10 cellular contexts compared by ENCODE assay signal in the genomic region with DNA sequence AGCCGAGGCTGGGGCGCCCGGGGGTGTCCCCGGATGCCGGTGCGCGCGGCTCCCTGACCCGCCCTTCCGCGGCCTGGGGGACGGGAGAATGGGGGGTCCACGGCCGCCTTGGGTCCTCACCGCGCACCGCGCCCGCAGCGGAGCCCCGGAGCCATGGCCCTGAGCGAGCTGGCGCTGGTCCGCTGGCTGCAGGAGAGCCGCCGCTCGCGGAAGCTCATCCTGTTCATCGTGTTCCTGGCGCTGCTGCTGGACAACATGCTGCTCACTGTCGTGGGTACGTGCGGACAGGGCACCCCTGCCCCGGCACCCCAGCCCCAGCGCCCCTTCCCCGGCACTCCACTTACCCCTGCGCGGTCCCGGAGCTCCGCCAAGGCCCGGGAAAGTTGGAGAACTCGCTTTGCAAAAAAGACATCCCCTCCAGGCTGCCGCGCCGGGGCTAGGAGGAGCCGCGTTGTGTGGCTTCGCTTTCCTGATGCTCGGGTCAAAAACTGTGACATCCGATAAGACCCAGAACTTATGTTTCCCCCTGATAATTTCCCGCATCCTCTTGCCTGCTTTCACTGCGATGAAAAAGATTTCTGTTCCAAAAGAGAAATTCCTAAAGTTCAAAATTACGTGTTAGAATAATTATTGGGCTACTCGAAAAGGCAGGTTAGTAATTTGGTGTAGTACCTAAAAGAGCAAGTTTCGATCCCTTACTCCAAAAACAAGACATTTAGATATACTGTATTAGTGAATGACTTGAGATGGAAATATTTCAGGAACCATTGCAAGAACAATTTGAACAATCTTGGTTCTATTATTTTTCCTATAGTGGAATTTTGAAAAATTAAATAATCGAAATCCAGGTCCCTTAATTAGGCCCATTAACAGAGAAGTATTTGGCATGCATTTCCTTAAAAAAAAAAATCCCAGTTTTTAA. TPM values are rescaled to one million over a fixed set of nuclear protein-coding genes. Genes with fewer than 3 reads are reported as not detected.
DNase-seq lines count a peak whose midpoint lies in the region; ATAC-seq and TF ChIP-seq lines count a peak whose summit lies in the region.
"Had no signal": no experiment of that assay in that cellular context is flagged by ENCODE, and none has a peak within 500 bp of the region (broad histone marks: within the 10 kb centered on the region; RNA-seq: fewer than 3 reads in every experiment).

No MANE protein-coding gene starts in this region.

- no peaks in the 10 kb centered on the region for H3K4me1 ChIP-seq in breast epithelium
- no peaks in the 10 kb centered on the region for H3K4me1 ChIP-seq in adipocyte (ENCODE audit: control insufficient read depth, insufficient read depth, low read length)
- H3K4me1 ChIP-seq in thymus (ENCODE audit: control insufficient read depth, insufficient read depth, low read length): peaks cover 21% of the 10 kb centered on the region

- H3K4me3 ChIP-seq in breast epithelium (peak overlapping the region in 2 of 3 donors; percentile 13 to 45), adipocyte (ENCODE audit: low read length) (no peak overlapping the region), thymus (ENCODE audit: low read length) (peak overlapping the region; percentile 68)
- H3K4me3 ChIP-seq: SK-N-MC had no signal

- POLR2A ChIA-PET in MCF 10A (lab: Yijun Ruan, JAX): no interaction called here

- no peaks in the 10 kb centered on the region for H3K36me3 Mint-ChIP-seq in MCF 10A (ENCODE audit: insufficient read depth, unreplicated experiment)

- no peak overlapping the region for H3K4me3 Mint-ChIP-seq in MCF 10A (ENCODE audit: unreplicated experiment)

- H3K9me3 ChIP-seq in breast epithelium (no peaks in the 10 kb centered on the region), adipocyte (ENCODE audit: control insufficient read depth, low read length) (no peaks in the 10 kb centered on the region), thymus (ENCODE audit: control insufficient read depth) (no peaks in the 10 kb centered on the region)

- H3K27ac ChIP-seq in breast epithelium (no peak overlapping the region), thymus (ENCODE audit: low read depth) (no peak overlapping the region)
- H3K27ac ChIP-seq: SK-N-MC had no signal

- no peaks in the 10 kb centered on the region for H3K9me3 Mint-ChIP-seq in MCF 10A (ENCODE audit: unreplicated experiment)

- peaks cover 44% of the 10 kb centered on the region for H3K27me3 Mint-ChIP-seq in MCF 10A (ENCODE audit: insufficient read depth, unreplicated experiment)

- no peak overlapping the region for H3K27ac Mint-ChIP-seq in MCF 10A (ENCODE audit: low read depth, unreplicated experiment)

- no peak overlapping the region for H3K9ac ChIP-seq in adipocyte (ENCODE audit: low read length)

- no TSS peak for BruUV-seq in MCF 10A (replicated peaks; lab: Mats Ljungman, UMichigan)

- H3K4me1 Mint-ChIP-seq in MCF 10A (ENCODE audit: insufficient read depth, unreplicated experiment): no peaks in the 10 kb centered on the region

- no peaks in the 10 kb centered on the region for H3K36me3 ChIP-seq in breast epithelium
- no peaks in the 10 kb centered on the region for H3K36me3 ChIP-seq in adipocyte (ENCODE audit: control insufficient read depth, insufficient read depth, low read length, severe bottlenecking)
- no peaks in the 10 kb centered on the region for H3K36me3 ChIP-seq in thymus (ENCODE audit: control insufficient read depth, insufficient read depth)

- no peak for TF ChIP-seq CTCF in breast epithelium (IDR thresholded peaks at IDR 0.05)
- TF ChIP-seq CTCF in MCF 10A (IDR thresholded peaks at IDR 0.05; ENCODE audit: unreplicated experiment): no peak

- peaks cover 0 to 49% of the 10 kb centered on the region in 2 donors for H3K27me3 ChIP-seq in breast epithelium
- H3K27me3 ChIP-seq in adipocyte (replicated peaks; ENCODE audit: control insufficient read depth, insufficient read depth, low read length): peaks cover 44% of the 10 kb centered on the region
- H3K27me3 ChIP-seq in thymus (ENCODE audit: control insufficient read depth, insufficient read depth): peaks cover 32% of the 10 kb centered on the region

- no peak for DNase-seq in breast epithelium (ENCODE audit: low spot score in 2 of 2)
- no peak for DNase-seq in MCF 10A (ENCODE audit: unreplicated experiment)
- peak; percentile 5 for DNase-seq in adipocyte (ENCODE audit: low read depth)
- peak; percentile 4 for DNase-seq in kidney glomerular epithelial cell (lab: John Stamatoyannopoulos, UW)
- no peak for DNase-seq in NCI-H2107 treated with DMSO at 0.1 percent for 48 hours (lab: John Stamatoyannopoulos, UW; ENCODE audit: unreplicated experiment)
- DNase-seq in stimulated activated CD4-positive, alpha-beta T cell treated with anti-CD3 and anti-CD28 coated beads, Interleukin-4, amount 100 ng/mL, for 4 hours: no peak
- DNase-seq: DMS79 had no signal

- WGBS in thymus: 5% methylated on average over 56 of the region's 56 CpGs

- TF ChIP-seq POLR2A in breast epithelium (IDR thresholded peaks at IDR 0.05): no peak

- CTCF ChIA-PET in MCF 10A (lab: Yijun Ruan, JAX): interaction anchor here (0.6 kb wide), 3 partner anchors 25 to 167 kb away, joined by 3 read pairs; no protein-coding TSS in a partner anchor

- intact Hi-C loops in breast epithelium (cut with DNase I; ENCODE audit: low total_unique reads): no loop called here
- intact Hi-C loops in MCF 10A (cut with micrococcal nuclease): no loop called here

- ATAC-seq in HG02852 (IDR thresholded peaks at IDR 0.05; ENCODE audit: unreplicated experiment): no peak

RNA-seq across cellular contexts. Expression of gene SLC18A2, which starts 0.9 kb away (rescaled TPM):
- 1 to 10 TPM in 1 of 3 donors, under 1 TPM in 1, not detected in 1; 0.73 to 2.1 TPM for total RNA-seq in breast epithelium
- total RNA-seq in MCF 10A (2022): not detected in 2 replicates
- polyA plus RNA-seq in thymus: 27.6 TPM

RNA-seq across cellular contexts. Expression of gene KCNK18, which starts 44.5 kb away (rescaled TPM):
- total RNA-seq in breast epithelium (not detected), MCF 10A (2022) (not detected in 2 replicates)
- 0.02 TPM for polyA plus RNA-seq in thymus

Comparison
In these comparisons a context has a peak if more than half of its experiments do, and no peak if none do; other contexts are left out.
1. DNase-seq: peak in adipocyte (single experiment) and kidney glomerular epithelial cell (single experiment); none in breast epithelium (0 of 2), MCF 10A (single experiment), NCI-H2107 treated with DMSO at 0.1 percent for 48 hours (single experiment) and stimulated activated CD4-positive, alpha-beta T cell treated with anti-CD3 and anti-CD28 coated beads, Interleukin-4, amount 100 ng/mL, for 4 hours (0 of 2).